ENCODE assay signal across 8 cellular contexts in genomic region chr16:4803479-4804243, GRCh38. TPM values are rescaled to one million over a fixed set of nuclear protein-coding genes. Genes with fewer than 3 reads are reported as not detected.
A peak's percentile ranks its signal among the peaks of the same experiment; 100 is the strongest.
DNase-seq lines count a peak whose midpoint lies in the region; ATAC-seq, FAIRE-seq and TF ChIP-seq lines count a peak whose summit lies in the region.

No MANE protein-coding gene starts in this region.

- CTCF ChIA-PET in A549 (lab: Yijun Ruan, JAX), result interaction anchor here (0.8 to 2.7 kb wide), 3 partner anchors 10 to 152 kb away, joined by 3 to 8 read pairs (median 6); no protein-coding TSS in a partner anchor

- TF ChIP-seq EP300 in A549 (IDR thresholded peaks at IDR 0.05), result no peak

- no peak for TF ChIP-seq POLR2A in A549 (IDR thresholded peaks at IDR 0.05; ENCODE audit: low read length)

- 75% methylated on average over 19 of the region's 19 CpGs for WGBS in A549 (ENCODE audit: missing lambda C conversion rate)

- no peak for DNase-seq in A549 (ENCODE audit: low read depth in 1 of 2, low spot score in 1 of 2)
- DNase-seq in HFFc6, result no peak
- no peak for DNase-seq in activated naive CD8-positive, alpha-beta T cell treated with anti-CD3 and anti-CD28 coated beads for 36 hours
- DNase-seq in mesothelial cell of epicardium (ENCODE audit: low spot score in 2 of 2, unreplicated experiment in 2 of 2), result no peak
- no peak for DNase-seq in HuH-7.5 (ENCODE audit: low spot score)
- DNase-seq in cortex of kidney (lab: John Stamatoyannopoulos, UW), result no peak
- DNase-seq in sciatic nerve (ENCODE audit: low spot score), result no peak

- no peak for TF ChIP-seq RAD21 in A549 (conservative IDR thresholded peaks at IDR 0.05 in 1 of 2, IDR thresholded peaks at IDR 0.05 in 1 of 2)

- H3K27me3 Mint-ChIP-seq in HFFc6 (ENCODE audit: insufficient read depth) (peaks cover 2% of the 10 kb centered on the region; the same call in 1 of the 2 replicates), mesothelial cell of epicardium (ENCODE audit: low read depth) (no peaks in the 10 kb centered on the region)
- no peaks in the 10 kb centered on the region for H3K27me3 Mint-ChIP-seq in activated naive CD8-positive, alpha-beta T cell treated with anti-CD3 and anti-CD28 coated beads for 36 hours

- peaks cover 17% of the 10 kb centered on the region for H3K4me1 ChIP-seq in A549

- H3K27ac ChIP-seq in A549, result peak overlapping the region in 1 of 2 experiments; percentile 72; a peak in 3 of 6 replicates

- no peak for FAIRE-seq in A549 (lab: Jason Lieb, UNC)

- H3K4me3 ChIP-seq in A549, result peak overlapping the region; percentile 75; the same call in 2 of the 3 replicates

- H3K4me1 Mint-ChIP-seq in HFFc6 (ENCODE audit: low read depth), result peaks cover 10% of the 10 kb centered on the region
- H3K4me1 Mint-ChIP-seq in activated naive CD8-positive, alpha-beta T cell treated with anti-CD3 and anti-CD28 coated beads for 36 hours, result peaks cover 13% of the 10 kb centered on the region
- peaks cover 33% of the 10 kb centered on the region for H3K4me1 Mint-ChIP-seq in mesothelial cell of epicardium

- ATAC-seq in A549 (no peak), sciatic nerve (no peak), HG03280 (IDR thresholded peaks at IDR 0.05; ENCODE audit: unreplicated experiment) (no peak)

- H3K9me3 ChIP-seq in A549, result no peaks in the 10 kb centered on the region

- H3K9me3 Mint-ChIP-seq in HFFc6, result no peaks in the 10 kb centered on the region
- no peaks in the 10 kb centered on the region for H3K9me3 Mint-ChIP-seq in activated naive CD8-positive, alpha-beta T cell treated with anti-CD3 and anti-CD28 coated beads for 36 hours
- H3K9me3 Mint-ChIP-seq in mesothelial cell of epicardium, result no peaks in the 10 kb centered on the region

- no peak for TF ChIP-seq CTCF in A549 (IDR thresholded peaks at IDR 0.05)
- no peak for TF ChIP-seq CTCF in HFFc6 (IDR thresholded peaks at IDR 0.05)
- TF ChIP-seq CTCF in mesothelial cell of epicardium (IDR thresholded peaks at IDR 0.05; ENCODE audit: unreplicated experiment), result no peak

- H3K36me3 Mint-ChIP-seq in HFFc6 (ENCODE audit: low read depth) (peaks cover 8% of the 10 kb centered on the region), mesothelial cell of epicardium (peaks cover 17% of the 10 kb centered on the region)
- H3K36me3 Mint-ChIP-seq in activated naive CD8-positive, alpha-beta T cell treated with anti-CD3 and anti-CD28 coated beads for 36 hours, result peaks cover 11% of the 10 kb centered on the region

- peak overlapping the region; percentile 88 for H3K4me2 ChIP-seq in A549

- intact Hi-C loops in sciatic nerve (cut with DNase I), result no loop called here

- peak overlapping the region; percentile 69; the same call in 1 of the 2 replicates for H3K27ac Mint-ChIP-seq in HFFc6
- H3K27ac Mint-ChIP-seq in activated naive CD8-positive, alpha-beta T cell treated with anti-CD3 and anti-CD28 coated beads for 36 hours, result peak overlapping the region; percentile 11
- H3K27ac Mint-ChIP-seq in mesothelial cell of epicardium, result peak overlapping the region; percentile 93

- POLR2A ChIA-PET in A549 (lab: Yijun Ruan, JAX), result interaction anchor here (0.7 to 1.3 kb wide), 2 partner anchors 16 to 68 kb away, joined by 3 read pairs; no protein-coding TSS in a partner anchor

- H3K4me3 Mint-ChIP-seq in HFFc6, result peak overlapping the region; percentile 89
- no peak overlapping the region for H3K4me3 Mint-ChIP-seq in activated naive CD8-positive, alpha-beta T cell treated with anti-CD3 and anti-CD28 coated beads for 36 hours
- peak overlapping the region; percentile 79 for H3K4me3 Mint-ChIP-seq in mesothelial cell of epicardium

TF ChIP-seq in A549, 52 proteins besides CTCF, POLR2A, EP300 and RAD21 (continues in another document):
- TF ChIP-seq RCOR1 (IDR thresholded peaks at IDR 0.05; ENCODE audit: low read depth, low read length) (no peak), MYC (IDR thresholded peaks at IDR 0.05; ENCODE audit: borderline replicate concordance, low read length) (no peak), KDM5A (IDR thresholded peaks at IDR 0.05) (no peak), HDAC2 (IDR thresholded peaks at IDR 0.05) (no peak), HMGXB4 (CRISPR knock-in tag; IDR thresholded peaks at IDR 0.05; ENCODE audit: borderline replicate concordance) (no peak), ZNF302 (CRISPR knock-in tag; IDR thresholded peaks at IDR 0.05) (no peak), SREBF2 (IDR thresholded peaks at IDR 0.05) (no peak), CHD4 (IDR thresholded peaks at IDR 0.05; ENCODE audit: borderline replicate concordance) (no peak), SMC3 (IDR thresholded peaks at IDR 0.05) (no peak), KDM1A (IDR thresholded peaks at IDR 0.05; ENCODE audit: low read depth) (no peak)
- TF ChIP-seq, protein P1, sequence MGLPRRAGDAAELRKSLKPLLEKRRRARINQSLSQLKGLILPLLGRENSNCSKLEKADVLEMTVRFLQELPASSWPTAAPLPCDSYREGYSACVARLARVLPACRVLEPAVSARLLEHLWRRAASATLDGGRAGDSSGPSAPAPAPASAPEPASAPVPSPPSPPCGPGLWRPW (IDR thresholded peaks at IDR 0.05), result no peak

RNA-seq across cellular contexts. Expression of gene ROGDI, which starts 1.2 kb away (rescaled TPM):
- polyA plus RNA-seq in A549 (2011; rRNA removed), result 7.2 and 7.9 TPM in 2 replicates
- 20.6 and 27.4 TPM in 2 replicates for polyA plus RNA-seq in A549 (2012; cell fraction: cytosol; rRNA removed)
- 57.1 and 63.8 TPM in 2 replicates for polyA plus RNA-seq in A549 (2012; cell fraction: nucleus; rRNA removed)
- 12.4 to 18.9 TPM (median 15.1 TPM) in 3 replicates for polyA plus RNA-seq in A549 (2017; fragmentation: RNase III; extraction: RNeasy Plus Mini Kit Qiagen cat#74134 plus additional on column Dnase treatment)
- 9.3 and 9.4 TPM in 2 replicates for polyA minus RNA-seq in A549 (2011; rRNA and poly(A)+ RNA removed)
- total RNA-seq in HFFc6 (2021; fragmentation: NEBNext Ultra II Directional; extraction: Animal tissue kit (Norgen Biotek cat#: 25700)), result 10 to 100 TPM; 16.8 to 20.1 (median 18.5) TPM
- 1 to 10 TPM; 3.0 to 3.2 TPM for total RNA-seq in activated naive CD8-positive, alpha-beta T cell treated with anti-CD3 and anti-CD28 coated beads for 36 hours
- total RNA-seq in mesothelial cell of epicardium, result 53.9 to 61.8 TPM (median 55.4 TPM) in 3 replicates
- 19.7 TPM for total RNA-seq in sciatic nerve

RNA-seq across cellular contexts. Expression of gene SMIM22, which starts 8.5 kb away (rescaled TPM):
- polyA plus RNA-seq in A549 (2011; rRNA removed) (not detected in 2 replicates), A549 (2017; fragmentation: RNase III; extraction: RNeasy Plus Mini Kit Qiagen cat#74134 plus additional on column Dnase treatment) (not detected in 3 replicates)
- polyA plus RNA-seq in A549 (2012; cell fraction: cytosol; rRNA removed), result not detected in 2 replicates
- not detected in 2 replicates for polyA plus RNA-seq in A549 (2012; cell fraction: nucleus; rRNA removed)
- not detected in 2 replicates for polyA minus RNA-seq in A549 (2011; rRNA and poly(A)+ RNA removed)
- total RNA-seq in HFFc6 (2021; fragmentation: NEBNext Ultra II Directional; extraction: Animal tissue kit (Norgen Biotek cat#: 25700)), result not detected
- total RNA-seq in activated naive CD8-positive, alpha-beta T cell treated with anti-CD3 and anti-CD28 coated beads for 36 hours, result not detected
- total RNA-seq in mesothelial cell of epicardium (not detected in 3 replicates), sciatic nerve (not detected)

RNA-seq across cellular contexts. Expression of gene SEPTIN12, which starts 15.5 kb away (rescaled TPM):
- polyA plus RNA-seq in A549 (2011; rRNA removed), result not detected in 2 replicates
- 0.03 TPM in 1 of 2 replicates, not detected in the other for polyA plus RNA-seq in A549 (2012; cell fraction: cytosol; rRNA removed)
- polyA plus RNA-seq in A549 (2012; cell fraction: nucleus; rRNA removed), result 0.54 and 0.61 TPM in 2 replicates
- 0.14 TPM in 1 of 3 replicates, not detected in the others for polyA plus RNA-seq in A549 (2017; fragmentation: RNase III; extraction: RNeasy Plus Mini Kit Qiagen cat#74134 plus additional on column Dnase treatment)
- not detected in 2 replicates for polyA minus RNA-seq in A549 (2011; rRNA and poly(A)+ RNA removed)
- total RNA-seq in HFFc6 (2021; fragmentation: NEBNext Ultra II Directional; extraction: Animal tissue kit (Norgen Biotek cat#: 25700)), result not detected
- not detected for total RNA-seq in activated naive CD8-positive, alpha-beta T cell treated with anti-CD3 and anti-CD28 coated beads for 36 hours
- total RNA-seq in mesothelial cell of epicardium, result 0.42 to 1.3 TPM (median 0.44 TPM) in 3 replicates
- total RNA-seq in sciatic nerve, result not detected

RNA-seq across cellular contexts. Expression of gene ZNF500, which starts 36.7 kb away (rescaled TPM):
- 4.6 and 4.7 TPM in 2 replicates for polyA plus RNA-seq in A549 (2011; rRNA removed)
- 5.5 and 8.8 TPM in 2 replicates for polyA plus RNA-seq in A549 (2012; cell fraction: cytosol; rRNA removed)
- 18.1 and 24.3 TPM in 2 replicates for polyA plus RNA-seq in A549 (2012; cell fraction: nucleus; rRNA removed)
- polyA plus RNA-seq in A549 (2017; fragmentation: RNase III; extraction: RNeasy Plus Mini Kit Qiagen cat#74134 plus additional on column Dnase treatment), result 5.2 to 6.7 TPM (median 6.4 TPM) in 3 replicates
- polyA minus RNA-seq in A549 (2011; rRNA and poly(A)+ RNA removed), result 6.6 and 8.1 TPM in 2 replicates
- 10 to 100 TPM in 4 of 6 experiments, 1 to 10 TPM in 2; 8.9 to 13.4 (median 10.4) TPM for total RNA-seq in HFFc6 (2021; fragmentation: NEBNext Ultra II Directional; extraction: Animal tissue kit (Norgen Biotek cat#: 25700))
- 1 to 10 TPM; 7.5 to 9.3 TPM for total RNA-seq in activated naive CD8-positive, alpha-beta T cell treated with anti-CD3 and anti-CD28 coated beads for 36 hours
- total RNA-seq in mesothelial cell of epicardium, result 25.3 to 29.8 TPM (median 25.4 TPM) in 3 replicates
- total RNA-seq in sciatic nerve, result 21.5 TPM

RNA-seq across cellular contexts. Expression of gene GLYR1, which starts 43.4 kb away (rescaled TPM):
- polyA plus RNA-seq in A549 (2011; rRNA removed) (33.8 and 37.1 TPM in 2 replicates), A549 (2017; fragmentation: RNase III; extraction: RNeasy Plus Mini Kit Qiagen cat#74134 plus additional on column Dnase treatment) (52.0 to 55.1 TPM (median 54.5 TPM) in 3 replicates)
- polyA plus RNA-seq in A549 (2012; cell fraction: cytosol; rRNA removed), result 34.8 and 41.3 TPM in 2 replicates
- 61.4 and 66.8 TPM in 2 replicates for polyA plus RNA-seq in A549 (2012; cell fraction: nucleus; rRNA removed)
- polyA minus RNA-seq in A549 (2011; rRNA and poly(A)+ RNA removed), result 26.4 and 29.3 TPM in 2 replicates
- total RNA-seq in HFFc6 (2021; fragmentation: NEBNext Ultra II Directional; extraction: Animal tissue kit (Norgen Biotek cat#: 25700)), result 10 to 100 TPM; 77.6 to 89.4 (median 81.8) TPM
- 10 to 100 TPM; 89.4 to 90.0 TPM for total RNA-seq in activated naive CD8-positive, alpha-beta T cell treated with anti-CD3 and anti-CD28 coated beads for 36 hours
- total RNA-seq in mesothelial cell of epicardium (96.6 to 105 TPM (median 104 TPM) in 3 replicates), sciatic nerve (69.9 TPM)

Comparison
In these comparisons a context has a peak if more than half of its experiments do, and no peak if none do; other contexts are left out.
1. H3K27ac Mint-ChIP-seq: peak in every context shown above with its lines; median percentile 93 in mesothelial cell of epicardium; 69 in HFFc6; 11 in activated naive CD8-positive, alpha-beta T cell treated with anti-CD3 and anti-CD28 coated beads for 36 hours.